Comparison of ENCODE assay signal across 12 cellular contexts in the genomic region with DNA sequence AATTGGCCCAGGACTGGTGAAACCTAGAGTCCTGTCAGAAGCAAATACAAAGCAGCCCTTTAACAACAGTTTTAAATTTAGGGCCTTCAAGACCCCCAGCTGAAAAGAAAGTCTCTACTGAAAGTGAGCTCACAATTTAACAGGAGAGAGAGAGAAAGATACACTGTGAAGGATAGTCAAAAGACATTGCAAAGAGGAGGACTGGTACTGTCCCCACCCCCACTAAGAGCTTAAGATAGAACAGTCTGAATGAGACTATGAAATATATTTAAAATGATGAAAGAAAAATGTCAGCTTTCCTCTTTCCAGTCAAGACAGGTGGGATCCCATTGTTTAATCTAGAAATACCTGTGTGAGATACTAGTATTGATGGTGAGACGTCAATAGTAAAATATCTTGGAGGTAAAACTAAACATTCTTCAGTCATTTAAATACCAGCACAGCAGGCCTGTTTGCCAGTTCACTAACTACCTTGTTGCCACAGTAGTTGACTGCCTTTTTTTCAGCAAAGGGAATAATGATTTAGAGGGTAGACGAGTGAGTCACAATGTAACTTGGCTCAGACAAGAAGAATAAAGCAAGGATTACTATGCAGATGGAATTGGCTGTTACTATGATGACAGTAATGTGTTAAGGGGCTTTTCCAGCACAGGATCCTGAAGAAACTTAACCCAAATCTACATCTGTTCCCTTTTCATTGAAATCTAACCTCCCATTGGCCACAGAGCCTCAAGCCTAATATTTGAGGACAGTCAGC. TPM values are rescaled to one million over a fixed set of nuclear protein-coding genes. Genes with fewer than 3 reads are reported as not detected.
A peak's percentile ranks its signal among the peaks of the same experiment; 100 is the strongest.
DNase-seq lines count a peak whose midpoint lies in the region; ATAC-seq lines count a peak whose summit lies in the region.
"Had no signal": no experiment of that assay in that cellular context is flagged by ENCODE, and none has a peak within 500 bp of the region (broad histone marks: within the 10 kb centered on the region; RNA-seq: fewer than 3 reads in every experiment).

No MANE protein-coding gene starts in this region.

- DNase-seq in AG20443 (ENCODE audit: low spot score) = peak; percentile 52
- DNase-seq in LHCN-M2 (ENCODE audit: low read depth) = peak; percentile 36
- peak; percentile 25 for DNase-seq in dedifferentiated amniotic fluid mesenchymal stem cell (ENCODE audit: extremely low spot score)
- DNase-seq in kidney tubule cell (ENCODE audit: low spot score) = peak; percentile 59
- DNase-seq in SIG-M5 treated with dmso at 0.1 percent for 504 hours (lab: John Stamatoyannopoulos, UW; ENCODE audit: unreplicated experiment) = no peak
- no peak for DNase-seq in AML-193 (lab: John Stamatoyannopoulos, UW)
- no peak for DNase-seq in GM19240 (ENCODE audit: insufficient read length, low spot score)
- DNase-seq: activated naive CD8-positive, alpha-beta T cell treated with anti-CD3 and anti-CD28 coated beads for 36 hours; effector CD8-positive, alpha-beta T cell; naive thymus-derived CD8-positive, alpha-beta T cell; uterus had no signal

- ATAC-seq in HG03097 (IDR thresholded peaks at IDR 0.05; ENCODE audit: low FRiP score, unreplicated experiment) = no peak
- ATAC-seq: naive thymus-derived CD8-positive, alpha-beta T cell had no signal

RNA-seq across cellular contexts. Expression of a gene that starts 47.2 kb away (rescaled TPM):
- total RNA-seq in LHCN-M2 (2014; rRNA removed) = 0.32 and 0.63 TPM in 2 replicates
- 0.74 TPM for polyA plus RNA-seq in LHCN-M2 (2012)

Comparison
In these comparisons a context has a peak if more than half of its experiments do, and no peak if none do; other contexts are left out.
1. DNase-seq: peak in AG20443 (single experiment), LHCN-M2 (single experiment), dedifferentiated amniotic fluid mesenchymal stem cell (single experiment) and kidney tubule cell (single experiment); none in SIG-M5 treated with dmso at 0.1 percent for 504 hours (single experiment), AML-193 (0 of 2) and GM19240 (single experiment).